ENCODE assay signal across 11 cellular contexts in genomic region chr16:84841787-84842300, GRCh38. TPM values are rescaled to one million over a fixed set of nuclear protein-coding genes. Genes with fewer than 3 reads are reported as not detected.
DNase-seq lines count a peak whose midpoint lies in the region; ATAC-seq, FAIRE-seq and TF ChIP-seq lines count a peak whose summit lies in the region.
"Had no signal": no experiment of that assay in that cellular context is flagged by ENCODE, and none has a peak within 500 bp of the region (broad histone marks: within the 10 kb centered on the region; RNA-seq: fewer than 3 reads in every experiment).

No MANE protein-coding gene starts in this region.

- 49 to 57% (median 56%) methylated on average over 18 of the region's 18 CpGs for WGBS in adrenal gland, 4 donors

- intact Hi-C loops in adrenal gland (cut with DNase I) = loop anchor here in 1 of 2 donors (10.0 kb wide), 1 partner anchor 113 kb away; no protein-coding TSS in a partner anchor

- no peaks in the 10 kb centered on the region for H3K27me3 ChIP-seq in adrenal gland

- H3K4me1 ChIP-seq in adrenal gland (replicated peaks in 1 of 2) = no peaks in the 10 kb centered on the region

- no peak for TF ChIP-seq POLR2A in adrenal gland (IDR thresholded peaks at IDR 0.05)

- H3K36me3 Mint-ChIP-seq in chondrocyte (ENCODE audit: low read depth) (no peaks in the 10 kb centered on the region), nephron (ENCODE audit: low read depth) (peaks cover 4% of the 10 kb centered on the region)

- H3K27ac ChIP-seq in adrenal gland = peak overlapping the region in 1 of 5 donors; percentile 55
- H3K27ac ChIP-seq: VCaP had no signal

- no peaks in the 10 kb centered on the region for H3K27me3 Mint-ChIP-seq in chondrocyte (ENCODE audit: low read depth)
- H3K27me3 Mint-ChIP-seq in nephron (ENCODE audit: low read depth) = peaks cover 21% of the 10 kb centered on the region

- TF ChIP-seq CTCF in chondrocyte (IDR thresholded peaks at IDR 0.05) (no peak), nephron (IDR thresholded peaks at IDR 0.05; ENCODE audit: unreplicated experiment in 3 of 3) (no peak), adrenal gland (IDR thresholded peaks at IDR 0.05) (no peak)

- FAIRE-seq in HTR-8/SVneo (lab: Jason Lieb, UNC) = no peak

- no peaks in the 10 kb centered on the region for H3K9me3 ChIP-seq in adrenal gland (replicated peaks in 1 of 3)

- H3K9me3 Mint-ChIP-seq in chondrocyte (ENCODE audit: low read depth) (no peaks in the 10 kb centered on the region), nephron (no peaks in the 10 kb centered on the region)
- H3K9me3 Mint-ChIP-seq: stimulated activated naive CD8-positive, alpha-beta T cell treated with anti-CD3 and anti-CD28 coated beads, Interleukin-15, Interleukin-2, amounts not matched to agents 100 ng/mL and 50 ng/mL, for 24 hours had no signal

- ATAC-seq in GM18867 (IDR thresholded peaks at IDR 0.05; ENCODE audit: unreplicated experiment) = no peak

- DNase-seq in DMS53 (lab: John Stamatoyannopoulos, UW) = peak; percentile 94
- peak; percentile 37 for DNase-seq in NCI-H2081 treated with DMSO at 0.1 percent for 48 hours (lab: John Stamatoyannopoulos, UW)
- DNase-seq in chondrocyte (ENCODE audit: low spot score) = no peak
- no peak for DNase-seq in G401 (ENCODE audit: low spot score)
- no peak for DNase-seq in HTR-8/SVneo (ENCODE audit: insufficient read length, low spot score)
- DNase-seq in adrenal gland = no peak
- DNase-seq: NCI-H226 had no signal

- no peak overlapping the region for H3K4me3 ChIP-seq in adrenal gland

- no peak overlapping the region for H3K4me3 Mint-ChIP-seq in chondrocyte (ENCODE audit: unreplicated experiment)
- peak overlapping the region in 1 of 3 experiments; percentile 34 for H3K4me3 Mint-ChIP-seq in nephron
- H3K4me3 Mint-ChIP-seq: stimulated activated naive CD8-positive, alpha-beta T cell treated with anti-CD3 and anti-CD28 coated beads, Interleukin-15, Interleukin-2, amounts not matched to agents 100 ng/mL and 50 ng/mL, for 24 hours had no signal

- in situ Hi-C loops in G401 (cut with HindIII; ENCODE audit: low sequenced_read_pairs) = no loop called here

- H3K4me1 Mint-ChIP-seq in chondrocyte (ENCODE audit: low read depth) = peaks cover 69% of the 10 kb centered on the region
- H3K4me1 Mint-ChIP-seq in nephron = peaks cover 35% of the 10 kb centered on the region

- peak overlapping the region; percentile 36 for H3K27ac Mint-ChIP-seq in chondrocyte (ENCODE audit: unreplicated experiment)
- H3K27ac Mint-ChIP-seq in nephron = peak overlapping the region; percentile 3 to 77 (median 22)
- H3K27ac Mint-ChIP-seq: stimulated activated naive CD8-positive, alpha-beta T cell treated with anti-CD3 and anti-CD28 coated beads, Interleukin-15, Interleukin-2, amounts not matched to agents 100 ng/mL and 50 ng/mL, for 24 hours had no signal

- no peaks in the 10 kb centered on the region for H3K36me3 ChIP-seq in adrenal gland (replicated peaks in 1 of 2)

RNA-seq across cellular contexts. Expression of gene CRISPLD2, which starts 22.1 kb away (rescaled TPM):
- total RNA-seq in chondrocyte = 1.7 to 12.1 TPM (median 11.7 TPM) in 3 replicates
- 0.03 TPM in 1 of 2 replicates, not detected in the other for total RNA-seq in G401 (2014; rRNA removed; shearing (Covaris generic))
- 100 to 1,000 TPM in 3 of 8 donors, 10 to 100 TPM in 5; 34.6 to 362 (median 85.3) TPM for total RNA-seq in adrenal gland
- polyA plus RNA-seq in adrenal gland = 10 to 100 TPM; 21.0 to 43.8 (median 42.1) TPM

Comparison
In these comparisons a context has a peak if more than half of its experiments do, and no peak if none do; other contexts are left out.
1. DNase-seq: peak in DMS53 (single experiment) and NCI-H2081 treated with DMSO at 0.1 percent for 48 hours (single experiment); none in chondrocyte (single experiment), G401 (single experiment), HTR-8/SVneo (single experiment) and adrenal gland (0 of 7).